Comparison of ENCODE assay signal across 10 cellular contexts in the genomic region with DNA sequence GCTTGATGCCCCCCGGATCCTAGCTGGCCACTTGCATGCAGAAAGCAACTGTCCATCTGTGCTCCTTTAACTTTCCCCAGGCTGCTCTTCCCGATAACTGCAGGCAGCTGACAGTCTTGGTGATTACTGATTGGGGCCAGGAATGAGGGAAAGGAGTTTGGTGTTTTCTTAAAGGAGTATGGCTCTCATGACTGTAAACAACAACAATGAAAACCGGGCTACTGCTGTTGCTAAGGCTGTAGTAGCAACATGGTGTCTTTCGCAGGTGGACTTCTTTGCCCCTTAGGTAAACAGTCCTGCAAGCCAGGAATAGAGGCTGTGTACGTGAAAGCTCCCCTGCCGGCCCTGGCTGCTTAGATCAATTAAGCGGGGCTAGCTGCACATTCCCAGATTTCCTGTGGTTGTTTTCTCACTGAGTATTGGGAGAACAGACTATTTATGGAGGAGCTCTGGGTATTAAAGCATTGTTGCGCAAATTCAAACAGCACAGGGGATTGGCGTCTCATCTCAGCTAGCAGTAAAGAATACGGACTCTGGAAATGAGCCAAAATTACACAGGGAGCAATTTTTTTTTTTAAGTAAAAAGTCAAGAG.
DNase-seq lines count a peak whose midpoint lies in the region; ATAC-seq, FAIRE-seq and TF ChIP-seq lines count a peak whose summit lies in the region.
"Had no signal": no experiment of that assay in that cellular context is flagged by ENCODE, and none has a peak within 500 bp of the region (broad histone marks: within the 10 kb centered on the region; RNA-seq: fewer than 3 reads in every experiment).

No MANE protein-coding gene starts in this region.

- no peaks in the 10 kb centered on the region for H3K27me3 ChIP-seq in testis

- DNase-seq in NCI-H1417 (lab: John Stamatoyannopoulos, UW) = peak in 2 of 3 experiments; percentile 62 to 81
- DNase-seq in brain pericyte (ENCODE audit: low read depth, low spot score) = peak; percentile 39
- peak; percentile 80 for DNase-seq in iris pigment epithelial cell (ENCODE audit: low read depth)
- DNase-seq in testis = peak; percentile 28
- no peak for DNase-seq in HTR-8/SVneo (ENCODE audit: insufficient read length, low spot score)
- no peak for DNase-seq in NCI-H526 (lab: John Stamatoyannopoulos, UW)
- DNase-seq in AG08396 (ENCODE audit: low spot score) = no peak
- DNase-seq: central memory CD4-positive, alpha-beta T cell; NCI-H1436 had no signal

- no peak for TF ChIP-seq CTCF in testis (IDR thresholded peaks at IDR 0.05)

- peaks cover 12% of the 10 kb centered on the region for H3K4me1 ChIP-seq in testis

- TF ChIP-seq POLR2A in testis (IDR thresholded peaks at IDR 0.05) = no peak

- no peak for FAIRE-seq in HTR-8/SVneo (lab: Jason Lieb, UNC)

- ATAC-seq in GM19395 (IDR thresholded peaks at IDR 0.05; ENCODE audit: unreplicated experiment) = no peak

- no peak overlapping the region for H3K4me3 ChIP-seq in testis

- H3K27ac ChIP-seq in testis = no peak overlapping the region

- H3K9me3 ChIP-seq in testis = no peaks in the 10 kb centered on the region

- intact Hi-C loops in testis (cut with DNase I; ENCODE audit: low total_unique reads) = no loop called here

- no peaks in the 10 kb centered on the region for H3K36me3 ChIP-seq in testis (ENCODE audit: low read depth, missing control alignments)

- 37 to 46% methylated on average over 9 to 10 of the region's 10 CpGs for WGBS in testis, 2 donors

Comparison
In these comparisons a context has a peak if more than half of its experiments do, and no peak if none do; other contexts are left out.
1. DNase-seq: peak in NCI-H1417 (2 of 3), brain pericyte (single experiment), iris pigment epithelial cell (single experiment) and testis (single experiment); none in HTR-8/SVneo (single experiment), NCI-H526 (0 of 2) and AG08396 (single experiment).